10 cellular contexts compared by ENCODE assay signal in genomic region chr9:127783644-127784043, GRCh38. TPM values are rescaled to one million over a fixed set of nuclear protein-coding genes. Genes with fewer than 3 reads are reported as not detected.
A peak's percentile ranks its signal among the peaks of the same experiment; 100 is the strongest.
DNase-seq lines count a peak whose midpoint lies in the region; ATAC-seq and TF ChIP-seq lines count a peak whose summit lies in the region.
"Had no signal": no experiment of that assay in that cellular context is flagged by ENCODE, and none has a peak within 500 bp of the region (broad histone marks: within the 10 kb centered on the region; RNA-seq: fewer than 3 reads in every experiment).

No MANE protein-coding gene starts in this region.

- intact Hi-C loops in heart left ventricle (cut with DNase I): loop anchor here in 8 of 10 donors (2.0 to 5.0 kb wide), 6 partner anchors 17 to 281 kb away; partner anchors contain the start of gene TOR2A (in 4 of the 8)
- intact Hi-C loops in Right ventricle myocardium inferior (cut with DNase I): loop anchor here (2.0 kb wide), 1 partner anchor 193 kb away; no protein-coding TSS in a partner anchor
- intact Hi-C loops in activated CD8-positive, alpha-beta T cell treated with anti-CD3 and anti-CD28 coated beads for 36 hours (cut with micrococcal nuclease): loop anchor here (5.0 kb wide), 2 partner anchors 46 to 134 kb away; partner anchors contain the start of genes ST6GALNAC4 and TOR2A
- intact Hi-C loops in right lobe of liver (cut with DNase I): no loop called here

- peaks cover 22% of the 10 kb centered on the region for H3K36me3 Mint-ChIP-seq in activated CD8-positive, alpha-beta T cell treated with anti-CD3 and anti-CD28 coated beads for 36 hours (ENCODE audit: low read depth)

- H3K4me1 ChIP-seq in heart left ventricle (peaks cover 0 to 78% (median 45%) of the 10 kb centered on the region in 12 donors), right lobe of liver (peaks cover 0 to 20% (median 9%) of the 10 kb centered on the region in 4 donors), upper lobe of left lung (peaks cover 52 to 70% (median 57%) of the 10 kb centered on the region in 4 donors)

- no peak for TF ChIP-seq CTCF in heart left ventricle (IDR thresholded peaks at IDR 0.05)
- TF ChIP-seq CTCF in activated CD8-positive, alpha-beta T cell treated with anti-CD3 and anti-CD28 coated beads for 36 hours (IDR thresholded peaks at IDR 0.05): no peak
- no peak for TF ChIP-seq CTCF in right lobe of liver (IDR thresholded peaks at IDR 0.05)
- no peak for TF ChIP-seq CTCF in upper lobe of left lung (IDR thresholded peaks at IDR 0.05)

- peaks cover 2 to 22% (median 17%) of the 10 kb centered on the region in 9 donors for H3K36me3 ChIP-seq in heart left ventricle
- peaks cover 0 to 18% (median 11%) of the 10 kb centered on the region in 4 donors for H3K36me3 ChIP-seq in right lobe of liver
- H3K36me3 ChIP-seq in upper lobe of left lung: peaks cover 14 to 21% (median 16%) of the 10 kb centered on the region in 4 donors

- H3K27ac Mint-ChIP-seq in activated CD8-positive, alpha-beta T cell treated with anti-CD3 and anti-CD28 coated beads for 36 hours: peak overlapping the region; percentile 95

- POLR2A ChIA-PET in activated CD8-positive, alpha-beta T cell treated with anti-CD3 and anti-CD28 coated beads for 36 hours (lab: Charles Lee): interaction anchor here (0.7 to 8.1 kb wide), 7 partner anchors 9 to 335 kb away, joined by 3 to 56 read pairs (median 5); partner anchors contain the start of genes FPGS and TOR2A

- H3K9me3 ChIP-seq in heart left ventricle (no peaks in the 10 kb centered on the region), right lobe of liver (no peaks in the 10 kb centered on the region), upper lobe of left lung (no peaks in the 10 kb centered on the region)
- H3K9me3 ChIP-seq: BE2C had no signal

- H3K4me3 ChIP-seq in heart left ventricle (no peak overlapping the region), right lobe of liver (no peak overlapping the region), upper lobe of left lung (no peak overlapping the region)

- H3K27ac ChIP-seq in heart left ventricle (peak overlapping the region in 9 of 12 donors; percentile 28 to 98 (median 88)), right lobe of liver (peak overlapping the region; percentile 21 to 51 (median 44)), upper lobe of left lung (peak overlapping the region; percentile 93 to 98 (median 96))

- H3K9me3 Mint-ChIP-seq in activated CD8-positive, alpha-beta T cell treated with anti-CD3 and anti-CD28 coated beads for 36 hours: no peaks in the 10 kb centered on the region

- H3K4me1 Mint-ChIP-seq in activated CD8-positive, alpha-beta T cell treated with anti-CD3 and anti-CD28 coated beads for 36 hours (ENCODE audit: low read depth): peaks cover 66% of the 10 kb centered on the region

- CTCF ChIA-PET in activated CD8-positive, alpha-beta T cell treated with anti-CD3 and anti-CD28 coated beads for 36 hours (lab: Charles Lee): interaction anchor here (7.6 to 10.7 kb wide), 3 partner anchors 15 to 138 kb away, joined by 38 to 144 read pairs (median 58); partner anchors contain the start of gene TOR2A

- peak overlapping the region; percentile 76 for H3K4me3 Mint-ChIP-seq in activated CD8-positive, alpha-beta T cell treated with anti-CD3 and anti-CD28 coated beads for 36 hours

- DNase-seq in heart left ventricle (no peak), Right ventricle myocardium inferior (ENCODE audit: missing footprints) (no peak), right lobe of liver (no peak), upper lobe of left lung (peak in 1 of 2 donors; percentile 48), NCI-H187 treated with DMSO at 0.1 percent for 48 hours (lab: John Stamatoyannopoulos, UW) (no peak), HUDEP-2 (lab: John Stamatoyannopoulos, UW; ENCODE audit: unreplicated experiment in 76 of 76) (no peak)
- DNase-seq in activated CD8-positive, alpha-beta T cell treated with anti-CD3 and anti-CD28 coated beads for 36 hours: no peak
- DNase-seq: BE2C, NCI-H2107 had no signal

- no peak for ATAC-seq in heart left ventricle
- ATAC-seq in Right ventricle myocardium inferior: no peak
- no peak for ATAC-seq in activated CD8-positive, alpha-beta T cell treated with anti-CD3 and anti-CD28 coated beads for 36 hours
- ATAC-seq in right lobe of liver: no peak
- no peak for ATAC-seq in upper lobe of left lung (ENCODE audit: low FRiP score in 2 of 2)
- no peak for ATAC-seq in HG02759 (IDR thresholded peaks at IDR 0.05; ENCODE audit: unreplicated experiment)

- 80 to 88% (median 82%) methylated on average over 6 of the region's 6 CpGs for WGBS in heart left ventricle, 4 donors
- 85% methylated on average over 3 of the region's 6 CpGs for WGBS in right lobe of liver (ENCODE audit: insufficient coverage, low coverage, low lambda C conversion rate, missing lambda C conversion rate)
- WGBS in upper lobe of left lung, 2 donors: 52 to 62% methylated on average over 6 of the region's 6 CpGs

- TF ChIP-seq POLR2A in heart left ventricle (IDR thresholded peaks at IDR 0.05) (no peak), right lobe of liver (IDR thresholded peaks at IDR 0.05) (no peak), upper lobe of left lung (IDR thresholded peaks at IDR 0.05) (no peak)

- no peaks in the 10 kb centered on the region for H3K27me3 Mint-ChIP-seq in activated CD8-positive, alpha-beta T cell treated with anti-CD3 and anti-CD28 coated beads for 36 hours

- TF ChIP-seq EP300 in upper lobe of left lung (IDR thresholded peaks at IDR 0.05): no peak

- H3K27me3 ChIP-seq in heart left ventricle (no peaks in the 10 kb centered on the region), right lobe of liver (no peaks in the 10 kb centered on the region), upper lobe of left lung (no peaks in the 10 kb centered on the region)
- H3K27me3 ChIP-seq: BE2C had no signal

RNA-seq across cellular contexts. Expression of gene CDK9, which starts 2.2 kb away (rescaled TPM):
- 10 to 100 TPM; 35.6 to 60.3 (median 47.8) TPM for total RNA-seq in heart left ventricle
- polyA plus RNA-seq in heart left ventricle: 10 to 100 TPM; 26.2 to 30.4 TPM
- total RNA-seq in Right ventricle myocardium inferior: 49.9 TPM
- total RNA-seq in activated CD8-positive, alpha-beta T cell treated with anti-CD3 and anti-CD28 coated beads for 36 hours: 10 to 100 TPM; 86.2 to 91.6 TPM
- total RNA-seq in right lobe of liver: 100 to 1,000 TPM in 1 of 6 experiments, 10 to 100 TPM in 5; 49.4 to 107 (median 54.5) TPM
- total RNA-seq in upper lobe of left lung: 100 to 1,000 TPM in 3 of 6 donors, 10 to 100 TPM in 3; 69.8 to 168 (median 106) TPM

RNA-seq across cellular contexts. Expression of gene SH2D3C, which starts 5.2 kb away (rescaled TPM):
- total RNA-seq in heart left ventricle: 10 to 100 TPM; 13.7 to 38.9 (median 16.9) TPM
- 10 to 100 TPM; 21.1 to 24.8 TPM for polyA plus RNA-seq in heart left ventricle
- total RNA-seq in Right ventricle myocardium inferior: 21.3 TPM
- 10 to 100 TPM; 29.9 to 30.3 TPM for total RNA-seq in activated CD8-positive, alpha-beta T cell treated with anti-CD3 and anti-CD28 coated beads for 36 hours
- total RNA-seq in right lobe of liver: 1 to 10 TPM; 1.7 to 5.6 (median 2.7) TPM
- 10 to 100 TPM; 17.5 to 90.4 (median 37.5) TPM for total RNA-seq in upper lobe of left lung

RNA-seq across cellular contexts. Expression of gene FPGS, which starts 19.0 kb away (rescaled TPM):
- total RNA-seq in heart left ventricle (10 to 100 TPM; 39.9 to 55.1 (median 41.5) TPM), Right ventricle myocardium inferior (30.2 TPM), right lobe of liver (10 to 100 TPM; 44.3 to 68.5 (median 56.9) TPM), upper lobe of left lung (100 to 1,000 TPM in 2 of 6 donors, 10 to 100 TPM in 4; 85.1 to 337 (median 95.5) TPM)
- polyA plus RNA-seq in heart left ventricle: 10 to 100 TPM; 36.8 to 50.1 TPM
- total RNA-seq in activated CD8-positive, alpha-beta T cell treated with anti-CD3 and anti-CD28 coated beads for 36 hours: 10 to 100 TPM; 79.8 to 80.4 TPM

RNA-seq across cellular contexts. Expression of gene TOR2A, which starts 48.5 kb away (rescaled TPM):
- total RNA-seq in heart left ventricle: 1 to 10 TPM; 1.7 to 9.2 (median 3.3) TPM
- 1 to 10 TPM; 3.4 to 5.2 TPM for polyA plus RNA-seq in heart left ventricle
- total RNA-seq in Right ventricle myocardium inferior: 3.8 TPM
- total RNA-seq in activated CD8-positive, alpha-beta T cell treated with anti-CD3 and anti-CD28 coated beads for 36 hours: 10 to 100 TPM; 14.4 to 16.1 TPM
- 10 to 100 TPM in 2 of 6 experiments, 1 to 10 TPM in 4; 6.1 to 15.3 (median 7.7) TPM for total RNA-seq in right lobe of liver
- total RNA-seq in upper lobe of left lung: 10 to 100 TPM; 11.4 to 27.2 (median 21.0) TPM

Comparison
In these comparisons a context has a peak if more than half of its experiments do, and no peak if none do; other contexts are left out.
1. H3K27ac ChIP-seq: peak in every context shown above with its lines; median percentile 96 in upper lobe of left lung; 88 in heart left ventricle; 44 in right lobe of liver.
2. intact Hi-C loops: an anchor here in heart left ventricle (2.0 to 5.0 kb wide), Right ventricle myocardium inferior (2.0 kb wide) and activated CD8-positive, alpha-beta T cell treated with anti-CD3 and anti-CD28 coated beads for 36 hours (5.0 kb wide); none called in right lobe of liver.